In the genomic region with DNA sequence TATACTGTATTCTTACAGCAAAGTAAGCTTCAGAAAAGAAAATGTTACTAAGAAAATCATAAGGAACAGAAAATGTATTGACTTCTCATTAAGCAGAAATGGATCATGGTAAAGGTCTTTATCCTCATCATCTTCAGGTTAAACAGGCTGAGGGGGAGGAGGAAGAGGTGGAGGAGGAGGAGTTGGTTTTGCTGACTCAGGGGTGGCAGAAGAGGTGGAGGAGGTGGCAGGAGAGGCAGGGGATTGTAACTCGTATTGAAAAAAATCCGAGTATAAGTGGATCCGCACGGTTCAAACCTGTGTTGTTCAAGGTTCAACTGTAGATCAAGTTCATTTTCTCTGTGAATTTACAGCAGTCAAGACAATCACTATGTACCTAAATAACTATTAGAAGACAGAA, we compare ENCODE assay signal across 18 cellular contexts. TPM values are rescaled to one million over a fixed set of nuclear protein-coding genes. Genes with fewer than 3 reads are reported as not detected.
"Had no signal": no experiment of that assay in that cellular context is flagged by ENCODE, and none has a peak within 500 bp of the region (broad histone marks: within the 10 kb centered on the region; RNA-seq: fewer than 3 reads in every experiment).

No MANE protein-coding gene starts in this region.

- DNase-seq: effector memory CD8-positive, alpha-beta T cell; esophagus squamous epithelium; foreskin fibroblast; islet precursor cell; mammary epithelial cell; mucosa of descending colon; naive thymus-derived CD8-positive, alpha-beta T cell; nucleus accumbens; ovary; small intestine; stimulated activated CD4-positive, alpha-beta T cell treated with anti-CD3 and anti-CD28 coated beads, Interleukin-12 subunit alpha, Interleukin-12 subunit beta, amount 100 ng/mL, for 4 hours; stimulated activated naive CD4-positive, alpha-beta T cell treated with Interleukin-2 at 50 U/mL for 16 hours; trophoblast cell had no signal

- H3K27ac ChIP-seq: esophagus squamous epithelium, gastroesophageal sphincter, ovary, right atrium auricular region had no signal

- H3K27ac Mint-ChIP-seq: naive thymus-derived CD8-positive, alpha-beta T cell had no signal

- H3K4me3 Mint-ChIP-seq: effector memory CD8-positive, alpha-beta T cell; naive thymus-derived CD8-positive, alpha-beta T cell had no signal

- H3K9me3 Mint-ChIP-seq: effector memory CD8-positive, alpha-beta T cell; naive thymus-derived CD8-positive, alpha-beta T cell had no signal

- H3K9me3 ChIP-seq: esophagus squamous epithelium, gastroesophageal sphincter, mucosa of descending colon, ovary, right atrium auricular region had no signal

- H3K36me3 ChIP-seq: esophagus squamous epithelium, gastroesophageal sphincter, ovary, right atrium auricular region had no signal

- H3K4me3 ChIP-seq: esophagus squamous epithelium, gastroesophageal sphincter, mucosa of descending colon, ovary, right atrium auricular region had no signal

- ATAC-seq: effector memory CD8-positive, alpha-beta T cell; left lobe of liver; mucosa of descending colon; naive thymus-derived CD8-positive, alpha-beta T cell had no signal

- H3K4me1 ChIP-seq: esophagus squamous epithelium, right atrium auricular region had no signal

- H3K27me3 ChIP-seq: esophagus squamous epithelium, gastroesophageal sphincter, ovary, right atrium auricular region had no signal

- FAIRE-seq: small intestine, urothelium cell line had no signal

- H3K36me3 Mint-ChIP-seq: naive thymus-derived CD8-positive, alpha-beta T cell had no signal

RNA-seq across cellular contexts. Expression of gene GLB1L3, which starts 13.0 kb away (rescaled TPM):
- total RNA-seq: posterior vena cava, right atrium auricular region had no signal
